Comparison of ENCODE assay signal across 1 cellular context in genomic region chr1:21176589-21177555, GRCh38.
TF ChIP-seq lines count a peak whose summit lies in the region.

TSS of gene EIF4G3 (minus strand) at chr1:21176897. CDS start at chr1:21002742, 174,155 bp downstream.

TF ChIP-seq in K562, 482 proteins besides CTCF, POLR2A, EP300 and RAD21 (continued from another document and continues in another):
- TF ChIP-seq ATF6 (CRISPR knock-in tag; IDR thresholded peaks at IDR 0.05) (no peak), ZNF318 (IDR thresholded peaks at IDR 0.05; ENCODE audit: borderline replicate concordance in 1 of 2, low read depth in 1 of 2) (peak in 1 of 2 experiments; percentile 88; a peak in 2 of 4 replicates), TAF1 (IDR thresholded peaks at IDR 0.05; ENCODE audit: control insufficient read depth, extremely low read depth, insufficient read depth, low read length, severe bottlenecking) (peak; percentile 50), THAP12 (CRISPR knock-in tag; IDR thresholded peaks at IDR 0.05) (peak; percentile 55; the same call in 1 of the 2 replicates), CBFA2T2 (conservative IDR thresholded peaks at IDR 0.05) (no peak), CTCFL (IDR thresholded peaks at IDR 0.05; ENCODE audit: borderline replicate concordance, insufficient read depth, low read depth, low read length, poor library complexity, severe bottlenecking) (no peak), MED1 (CRISPR knock-in tag; IDR thresholded peaks at IDR 0.05; ENCODE audit: borderline replicate concordance) (no peak), ETV5 (CRISPR knock-in tag; IDR thresholded peaks at IDR 0.05; ENCODE audit: low read depth) (peak; percentile 54), ZNF280A (IDR thresholded peaks at IDR 0.05; ENCODE audit: low read depth, partially characterized antibody) (no peak), ZNF23 (CRISPR knock-in tag; IDR thresholded peaks at IDR 0.05) (no peak), GABPB2 (CRISPR knock-in tag; conservative IDR thresholded peaks at IDR 0.05) (no peak), ILK (tag; IDR thresholded peaks at IDR 0.05; ENCODE audit: borderline replicate concordance, low read depth) (no peak), PRDM10 (IDR thresholded peaks at IDR 0.05; ENCODE audit: partially characterized antibody) (peak; percentile 87), GTF3C2 (IDR thresholded peaks at IDR 0.05; ENCODE audit: borderline replicate concordance, extremely low read depth, insufficient read length) (no peak), SMAD4 (CRISPR knock-in tag; conservative IDR thresholded peaks at IDR 0.05) (peak; percentile 65), FOXJ3 (CRISPR knock-in tag; IDR thresholded peaks at IDR 0.05) (no peak), ETS1 (conservative IDR thresholded peaks at IDR 0.05; ENCODE audit: control insufficient read depth, low read depth, low read length) (0 out of 2 replicates have a peak, but pooled peaks have one; percentile 46), KDM1A (IDR thresholded peaks at IDR 0.05) (peak; percentile 71 to 87), NFRKB (IDR thresholded peaks at IDR 0.05; ENCODE audit: low read depth) (peak; percentile 81), CCNT2 (IDR thresholded peaks at IDR 0.05; ENCODE audit: borderline replicate concordance, extremely low read depth, insufficient read length, low read depth, low read length) (peak; percentile 31), TEAD2 (tag; IDR thresholded peaks at IDR 0.05) (no peak), ZNF583 (CRISPR knock-in tag; IDR thresholded peaks at IDR 0.05) (peak; percentile 33; the same call in 1 of the 2 replicates)
